8 cellular contexts compared by ENCODE assay signal in the genomic region with DNA sequence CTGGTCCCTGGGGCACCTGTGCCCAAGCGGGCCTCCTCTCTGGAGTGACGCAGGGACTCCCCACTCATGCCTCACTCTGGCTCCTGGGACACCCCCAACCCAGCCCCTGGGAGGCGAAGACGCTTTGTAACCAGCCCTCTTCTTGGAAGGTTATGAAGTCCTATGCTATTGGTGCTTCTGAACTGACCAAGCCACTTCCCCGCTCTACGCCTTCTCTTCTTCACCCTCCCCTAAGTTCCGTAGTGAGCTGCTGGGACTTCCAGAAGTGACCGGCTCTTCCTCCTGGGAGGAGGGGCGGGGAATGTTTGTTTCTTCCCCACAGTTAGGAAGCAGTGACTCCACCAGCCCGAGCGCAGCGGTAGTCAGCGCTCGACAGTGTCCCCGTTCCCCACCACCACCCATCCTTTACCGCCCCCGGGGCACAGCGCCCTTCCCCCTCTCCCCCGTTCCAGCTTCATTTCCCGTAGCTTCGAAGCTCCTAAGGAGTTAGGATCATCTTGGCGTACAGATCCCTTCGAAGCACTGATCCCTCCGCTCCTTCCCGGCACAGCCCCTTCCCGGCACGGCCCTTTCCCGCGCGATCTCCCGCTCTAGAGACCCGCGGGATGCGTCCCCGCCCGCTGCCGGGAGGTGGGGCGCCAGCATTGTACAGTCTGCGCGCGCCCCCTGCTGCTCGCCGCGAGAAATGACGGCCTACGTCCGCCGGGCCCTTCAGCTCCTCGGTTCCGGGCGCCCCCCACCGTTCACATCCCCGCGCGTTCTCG. TPM values are rescaled to one million over a fixed set of nuclear protein-coding genes. Genes with fewer than 3 reads are reported as not detected.
A peak's percentile ranks its signal among the peaks of the same experiment; 100 is the strongest.
DNase-seq lines count a peak whose midpoint lies in the region; ATAC-seq, FAIRE-seq and TF ChIP-seq lines count a peak whose summit lies in the region.

No MANE protein-coding gene starts in this region.

- peak in 1 of 2 experiments; percentile 20; a peak in 1 of 3 replicates for TF ChIP-seq EP300 in H1 (IDR thresholded peaks at IDR 0.05; ENCODE audit: borderline replicate concordance in 1 of 2, low read depth in 2 of 2, low read length in 2 of 2)

- H2BK12ac ChIP-seq in H1 (ENCODE audit: low read depth, low read length), result no peak overlapping the region; the same call in 1 of the 2 replicates

- H3K9me3 ChIP-seq in H1 (ENCODE audit: insufficient read depth in 2 of 2, low read depth in 1 of 2, low read length in 1 of 2) (no peaks in the 10 kb centered on the region), mesodermal cell (ENCODE audit: control insufficient read depth, low read length) (no peaks in the 10 kb centered on the region)

- H3K23me2 ChIP-seq in H1 (ENCODE audit: low read depth, low read length), result peaks cover 23% of the 10 kb centered on the region; the same call in 1 of the 2 replicates

- CTCF ChIA-PET in H1 (lab: Charles Lee; ENCODE audit: partially characterized antibody), result interaction anchor here (0.6 to 6.5 kb wide), 88 partner anchors 11 to 1393 kb away, joined by 3 to 92 read pairs (median 5); a partner anchor contains a TSS

- peak overlapping the region; percentile 60 for H3K18ac ChIP-seq in H1 (ENCODE audit: extremely low read depth, low read length)

- peak overlapping the region; percentile 7 to 84 for H3K4me2 ChIP-seq in H1 (ENCODE audit: insufficient read depth in 1 of 2, low read depth in 2 of 2, low read length in 2 of 2)

- H3K27ac ChIP-seq in H1 (ENCODE audit: low read depth, low read length) (no peak overlapping the region), mesodermal cell (ENCODE audit: low read depth, low read length, severe bottlenecking) (peak overlapping the region; percentile 2)

- peaks cover 4 to 6% of the 10 kb centered on the region in 2 experiments for H4K20me1 ChIP-seq in H1 (replicated peaks in 1 of 2; ENCODE audit: control insufficient read depth in 1 of 2, insufficient read depth in 2 of 2, low read length in 2 of 2)

- H2AFZ ChIP-seq in H1 (ENCODE audit: low read length), result no peak overlapping the region

- H3K79me2 ChIP-seq in H1 (ENCODE audit: control insufficient read depth in 1 of 2, insufficient read depth in 2 of 2, low read length in 2 of 2), result no peaks in the 10 kb centered on the region

- H3K36me3 ChIP-seq in H1 (ENCODE audit: control insufficient read depth in 2 of 4, insufficient read depth in 4 of 4, low read length in 3 of 4), result no peaks in the 10 kb centered on the region
- H3K36me3 ChIP-seq in mesodermal cell (ENCODE audit: control insufficient read depth, insufficient read depth, low read length), result no peaks in the 10 kb centered on the region

- H2AK5ac ChIP-seq in H1 (ENCODE audit: low read depth, low read length), result no peak overlapping the region

- FAIRE-seq in H1 (lab: Jason Lieb, UNC), result no peak

- ATAC-seq in GM19468 (IDR thresholded peaks at IDR 0.05; ENCODE audit: extremely low read depth, unreplicated experiment), result peak; percentile 31

- H2BK20ac ChIP-seq in H1 (ENCODE audit: low read length), result peak overlapping the region; percentile 21; the same call in 1 of the 2 replicates

- H3K4me1 ChIP-seq in H1 (replicated peaks in 1 of 4; ENCODE audit: control insufficient read depth in 3 of 4, insufficient read depth in 4 of 4, low read length in 3 of 4), result peaks cover 2 to 23% (median 11%) of the 10 kb centered on the region in 4 experiments; a peak in 6 of 7 replicates
- H3K4me1 ChIP-seq in mesodermal cell (ENCODE audit: control insufficient read depth, insufficient read depth, low read length, poor library complexity, severe bottlenecking), result peaks cover 16% of the 10 kb centered on the region

- no peak overlapping the region for H2BK120ac ChIP-seq in H1 (replicated peaks; ENCODE audit: low read depth, low read length)

- H3K27me3 ChIP-seq in H1 (replicated peaks in 1 of 4; ENCODE audit: control insufficient read depth in 3 of 4, extremely low read depth in 1 of 4, insufficient read depth in 3 of 4, low read length in 3 of 4), result peaks cover 22 to 59% (median 45%) of the 10 kb centered on the region in 4 experiments

- WGBS in H1 (ENCODE audit: extremely low coverage in 1 of 2, insufficient coverage in 1 of 2, insufficient read length in 1 of 2, insufficient replicate concordance in 2 of 2, low coverage in 1 of 2, low lambda C conversion rate in 2 of 2, missing lambda C conversion rate in 1 of 2), 2 experiments, result 4% methylated on average over 43 of the region's 56 CpGs; no CpG with 5 or more reads in 1 of the 2 experiments
- WGBS in mesodermal cell (ENCODE audit: insufficient coverage in 2 of 2), 2 experiments, result 0% methylated on average over 47 to 49 of the region's 56 CpGs

- H3K23ac ChIP-seq in H1 (ENCODE audit: insufficient read length), result no peak overlapping the region

- no peak overlapping the region for H4K8ac ChIP-seq in H1 (ENCODE audit: extremely low read depth, insufficient read depth, low read length)

- no peak overlapping the region for H3K9ac ChIP-seq in H1 (replicated peaks in 1 of 4; ENCODE audit: extremely low read depth in 1 of 4, low read depth in 3 of 4, low read length in 3 of 4)

- no peak overlapping the region for H2BK5ac ChIP-seq in H1 (ENCODE audit: low read depth, low read length)

- H3K56ac ChIP-seq in H1 (replicated peaks; ENCODE audit: insufficient read length, low read depth, low read length), result no peak overlapping the region

- H3K4ac ChIP-seq in H1 (replicated peaks; ENCODE audit: insufficient read length, low read depth, low read length), result peak overlapping the region; percentile 49

- peak; percentile 87 to 90 for TF ChIP-seq RAD21 in H1 (IDR thresholded peaks at IDR 0.05 in 1 of 2, conservative IDR thresholded peaks at IDR 0.05 in 1 of 2; ENCODE audit: low read depth in 2 of 2, low read length in 2 of 2)

- no peak overlapping the region for H3K14ac ChIP-seq in H1 (ENCODE audit: insufficient read length)

- TF ChIP-seq POLR2A in H1 (IDR thresholded peaks at IDR 0.05; ENCODE audit: control extremely low read depth in 1 of 2, low read depth in 2 of 2, low read length in 2 of 2), result no peak

- peak overlapping the region; percentile 24 to 64 (median 54); a peak in 7 of 8 replicates for H3K4me3 ChIP-seq in H1 (ENCODE audit: extremely low read depth in 1 of 4, insufficient read depth in 2 of 4, low read depth in 3 of 4, low read length in 4 of 4)
- H3K4me3 ChIP-seq in mesodermal cell (ENCODE audit: extremely low read depth, insufficient read depth, low read length, poor library complexity, severe bottlenecking), result peak overlapping the region; percentile 44

- H3K79me1 ChIP-seq in H1 (ENCODE audit: low read depth, low read length), result no peaks in the 10 kb centered on the region

- peak; percentile 87 to 99 (median 96) for TF ChIP-seq CTCF in H1 (IDR thresholded peaks at IDR 0.05; ENCODE audit: control extremely low read depth in 1 of 3, insufficient read depth in 1 of 3, low read depth in 1 of 3, low read length in 3 of 3)

- DNase-seq in COLO668 (lab: John Stamatoyannopoulos, UW; ENCODE audit: unreplicated experiment) (peak; percentile 90), HPDE6-E6E7 (ENCODE audit: extremely low spot score) (peak; percentile 87), NK-92 (lab: John Stamatoyannopoulos, UW; ENCODE audit: unreplicated experiment) (peak; percentile 10), H1 (ENCODE audit: low read depth in 1 of 2, low spot score in 2 of 2) (peak; percentile 43 to 97)
- peak; percentile 68 to 86 (median 75) for DNase-seq in activated CD8-positive, alpha-beta memory T cell treated with anti-CD3 and anti-CD28 coated beads for 48 hours (ENCODE audit: low read depth in 2 of 3, low spot score in 2 of 3)
- peak; percentile 84 for DNase-seq in stimulated activated CD8-positive, alpha-beta memory T cell treated with anti-CD3 and anti-CD28 coated beads, Interleukin-15, amount 100 ng/mL, for 1 hour (ENCODE audit: low read depth)

- no peak overlapping the region for H2BK15ac ChIP-seq in H1 (ENCODE audit: low read length)

- POLR2A ChIA-PET in H1 (lab: Charles Lee; ENCODE audit: partially characterized antibody), result interaction anchor here (0.6 to 2.5 kb wide), 8 partner anchors 19 to 106 kb away, joined by 3 to 16 read pairs (median 5); a partner anchor contains a TSS

- H4K91ac ChIP-seq in H1 (replicated peaks; ENCODE audit: insufficient read length, low read length), result no peak overlapping the region

- no peak overlapping the region for H4K5ac ChIP-seq in H1 (ENCODE audit: insufficient read length, low read depth, low read length)

RNA-seq across cellular contexts. Expression of a gene that starts 25.3 kb away (rescaled TPM):
- total RNA-seq in H1 (2021; fragmentation: NEBNext Ultra II Directional; extraction: Animal tissue kit (Norgen Biotek cat#: 25700)), result 0.44 and 0.54 TPM in 2 replicates
- 0.33 and 0.46 TPM in 2 replicates for polyA plus RNA-seq in H1 (2011; rRNA removed)
- polyA plus RNA-seq in H1 (2011; cell fraction: cytosol; rRNA removed), result 0.30 TPM
- polyA plus RNA-seq in H1 (2011; cell fraction: nucleus; rRNA removed), result 0.78 TPM
- polyA plus RNA-seq in H1 (2012, experiment 1 of 2), result 0.23 to 0.35 TPM (median 0.31 TPM) in 4 replicates
- 0.30 TPM for polyA plus RNA-seq in H1 (2012, experiment 2 of 2)
- polyA plus RNA-seq in H1 (2013, experiment 1 of 2), result 0.12 TPM
- polyA plus RNA-seq in H1 (2013, experiment 2 of 2), result 0.18 TPM
- 0.13 and 0.44 TPM in 2 replicates for polyA minus RNA-seq in H1 (2011; rRNA and poly(A)+ RNA removed)
- polyA minus RNA-seq in H1 (2011; cell fraction: cytosol; rRNA and poly(A)+ RNA removed), result 0.51 TPM
- 0.80 TPM for polyA minus RNA-seq in H1 (2011; cell fraction: nucleus; rRNA and poly(A)+ RNA removed)
- not detected for polyA plus RNA-seq in mesodermal cell (2013, experiment 1 of 2)
- not detected for polyA plus RNA-seq in mesodermal cell (2013, experiment 2 of 2)

RNA-seq across cellular contexts. Expression of a gene that starts 37.0 kb away (rescaled TPM):
- total RNA-seq in H1 (2021; fragmentation: NEBNext Ultra II Directional; extraction: Animal tissue kit (Norgen Biotek cat#: 25700)), result 56.7 and 61.5 TPM in 2 replicates
- polyA plus RNA-seq in H1 (2011; rRNA removed), result 35.2 and 43.3 TPM in 2 replicates
- 47.0 TPM for polyA plus RNA-seq in H1 (2011; cell fraction: cytosol; rRNA removed)
- polyA plus RNA-seq in H1 (2011; cell fraction: nucleus; rRNA removed), result 64.5 TPM
- 47.7 to 56.0 TPM (median 51.5 TPM) in 4 replicates for polyA plus RNA-seq in H1 (2012, experiment 1 of 2)
- 58.6 TPM for polyA plus RNA-seq in H1 (2012, experiment 2 of 2)
- 35.9 TPM for polyA plus RNA-seq in H1 (2013, experiment 1 of 2)
- polyA plus RNA-seq in H1 (2013, experiment 2 of 2), result 33.4 TPM
- 59.6 and 76.4 TPM in 2 replicates for polyA minus RNA-seq in H1 (2011; rRNA and poly(A)+ RNA removed)
- polyA minus RNA-seq in H1 (2011; cell fraction: cytosol; rRNA and poly(A)+ RNA removed), result 26.2 TPM
- polyA minus RNA-seq in H1 (2011; cell fraction: nucleus; rRNA and poly(A)+ RNA removed), result 30.7 TPM
- 27.0 TPM for polyA plus RNA-seq in mesodermal cell (2013, experiment 1 of 2)
- 20.7 TPM for polyA plus RNA-seq in mesodermal cell (2013, experiment 2 of 2)

RNA-seq across cellular contexts. Expression of a gene that starts 56.0 kb away (rescaled TPM):
- total RNA-seq in H1 (2021; fragmentation: NEBNext Ultra II Directional; extraction: Animal tissue kit (Norgen Biotek cat#: 25700)), result 7.5 and 8.9 TPM in 2 replicates
- polyA plus RNA-seq in H1 (2011; rRNA removed), result 13.1 and 13.3 TPM in 2 replicates
- 9.1 TPM for polyA plus RNA-seq in H1 (2011; cell fraction: cytosol; rRNA removed)
- 10.3 TPM for polyA plus RNA-seq in H1 (2011; cell fraction: nucleus; rRNA removed)
- polyA plus RNA-seq in H1 (2012, experiment 1 of 2), result 6.0 to 10.3 TPM (median 8.5 TPM) in 4 replicates
- polyA plus RNA-seq in H1 (2012, experiment 2 of 2), result 11.7 TPM
- polyA plus RNA-seq in H1 (2013, experiment 1 of 2), result 9.0 TPM
- polyA plus RNA-seq in H1 (2013, experiment 2 of 2), result 11.5 TPM
- 5.9 TPM in 2 replicates for polyA minus RNA-seq in H1 (2011; rRNA and poly(A)+ RNA removed)
- polyA minus RNA-seq in H1 (2011; cell fraction: cytosol; rRNA and poly(A)+ RNA removed), result 4.0 TPM
- 3.7 TPM for polyA minus RNA-seq in H1 (2011; cell fraction: nucleus; rRNA and poly(A)+ RNA removed)
- 20.7 TPM for polyA plus RNA-seq in mesodermal cell (2013, experiment 1 of 2)
- 15.0 TPM for polyA plus RNA-seq in mesodermal cell (2013, experiment 2 of 2)

RNA-seq across cellular contexts. Expression of a gene that starts 57.0 kb away (rescaled TPM):
- 474 and 486 TPM in 2 replicates for total RNA-seq in H1 (2021; fragmentation: NEBNext Ultra II Directional; extraction: Animal tissue kit (Norgen Biotek cat#: 25700))
- 440 and 465 TPM in 2 replicates for polyA plus RNA-seq in H1 (2011; rRNA removed)
- 483 TPM for polyA plus RNA-seq in H1 (2011; cell fraction: cytosol; rRNA removed)
- polyA plus RNA-seq in H1 (2011; cell fraction: nucleus; rRNA removed), result 363 TPM
- polyA plus RNA-seq in H1 (2012, experiment 1 of 2), result 514 to 726 TPM (median 597 TPM) in 4 replicates
- polyA plus RNA-seq in H1 (2012, experiment 2 of 2), result 623 TPM
- 488 TPM for polyA plus RNA-seq in H1 (2013, experiment 1 of 2)
- 468 TPM for polyA plus RNA-seq in H1 (2013, experiment 2 of 2)
- 487 and 491 TPM in 2 replicates for polyA minus RNA-seq in H1 (2011; rRNA and poly(A)+ RNA removed)
- 206 TPM for polyA minus RNA-seq in H1 (2011; cell fraction: cytosol; rRNA and poly(A)+ RNA removed)
- 137 TPM for polyA minus RNA-seq in H1 (2011; cell fraction: nucleus; rRNA and poly(A)+ RNA removed)
- polyA plus RNA-seq in mesodermal cell (2013, experiment 1 of 2), result 265 TPM
- 246 TPM for polyA plus RNA-seq in mesodermal cell (2013, experiment 2 of 2)

Comparison
In these comparisons a context has a peak if more than half of its experiments do, and no peak if none do; other contexts are left out.
1. DNase-seq: peak in every context shown above with its lines; median percentile 90 in COLO668; 87 in HPDE6-E6E7; 84 in stimulated activated CD8-positive, alpha-beta memory T cell treated with anti-CD3 and anti-CD28 coated beads, Interleukin-15, amount 100 ng/mL, for 1 hour; 75 in activated CD8-positive, alpha-beta memory T cell treated with anti-CD3 and anti-CD28 coated beads for 48 hours; 70 in H1; 10 in NK-92.